Comparison of ENCODE assay signal across 1 cellular context in the genomic region with DNA sequence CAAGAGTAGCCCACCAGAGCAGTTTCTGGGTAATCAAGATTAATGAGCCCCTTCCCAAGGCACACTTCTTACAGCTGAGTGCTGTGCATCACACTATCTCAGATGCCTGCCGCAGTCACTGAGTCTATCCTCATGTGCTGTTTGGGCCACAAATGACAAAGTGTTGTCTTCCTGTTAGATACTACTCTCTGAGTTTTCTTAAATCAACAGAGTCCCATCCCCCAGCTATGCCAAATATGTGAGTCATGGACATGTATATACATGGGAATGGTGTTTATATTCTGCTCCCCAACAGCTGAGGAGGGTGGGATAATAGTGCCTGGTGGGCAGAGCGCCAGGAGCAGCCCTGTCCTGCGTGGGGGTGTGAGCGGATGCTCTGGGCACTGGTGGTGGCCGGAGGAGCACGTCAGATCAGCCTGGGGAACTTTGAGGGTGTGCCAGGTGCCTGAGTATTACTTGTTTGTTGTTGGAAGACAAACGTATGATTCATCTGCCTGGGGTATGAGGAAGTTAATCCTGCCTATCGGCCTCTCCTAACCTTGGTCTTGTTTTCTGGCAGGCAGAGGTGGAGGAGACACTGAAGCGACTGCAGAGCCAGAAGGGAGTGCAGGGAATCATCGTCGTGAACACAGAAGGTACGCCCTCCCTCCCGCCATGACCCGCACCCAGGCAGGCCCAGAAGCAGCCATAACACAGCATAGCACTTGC.
A peak's percentile ranks its signal among the peaks of the same experiment; 100 is the strongest.
TF ChIP-seq lines count a peak whose summit lies in the region.

No MANE protein-coding gene starts in this region.

TF ChIP-seq in HepG2, 621 proteins besides CTCF, POLR2A, EP300 and RAD21 (continued from another document and continues in another):
- TF ChIP-seq, protein P1, sequence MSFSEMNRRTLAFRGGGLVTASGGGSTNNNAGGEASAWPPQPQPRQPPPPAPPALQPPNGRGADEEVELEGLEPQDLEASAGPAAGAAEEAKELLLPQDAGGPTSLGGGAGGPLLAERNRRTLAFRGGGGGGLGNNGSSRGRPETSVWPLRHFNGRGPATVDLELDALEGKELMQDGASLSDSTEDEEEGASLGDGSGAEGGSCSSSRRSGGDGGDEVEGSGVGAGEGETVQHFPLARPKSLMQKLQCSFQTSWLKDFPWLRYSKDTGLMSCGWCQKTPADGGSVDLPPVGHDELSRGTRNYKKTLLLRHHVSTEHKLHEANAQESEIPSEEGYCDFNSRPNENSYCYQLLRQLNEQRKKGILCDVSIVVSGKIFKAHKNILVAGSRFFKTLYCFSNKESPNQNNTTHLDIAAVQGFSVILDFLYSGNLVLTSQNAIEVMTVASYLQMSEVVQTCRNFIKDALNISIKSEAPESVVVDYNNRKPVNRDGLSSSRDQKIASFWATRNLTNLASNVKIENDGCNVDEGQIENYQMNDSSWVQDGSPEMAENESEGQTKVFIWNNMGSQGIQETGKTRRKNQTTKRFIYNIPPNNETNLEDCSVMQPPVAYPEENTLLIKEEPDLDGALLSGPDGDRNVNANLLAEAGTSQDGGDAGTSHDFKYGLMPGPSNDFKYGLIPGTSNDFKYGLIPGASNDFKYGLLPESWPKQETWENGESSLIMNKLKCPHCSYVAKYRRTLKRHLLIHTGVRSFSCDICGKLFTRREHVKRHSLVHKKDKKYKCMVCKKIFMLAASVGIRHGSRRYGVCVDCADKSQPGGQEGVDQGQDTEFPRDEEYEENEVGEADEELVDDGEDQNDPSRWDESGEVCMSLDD (CRISPR knock-in tag; IDR thresholded peaks at IDR 0.05; ENCODE audit: borderline replicate concordance), result peak; percentile 95; the same call in 1 of the 2 replicates
- TF ChIP-seq ZNF607 (CRISPR knock-in tag; IDR thresholded peaks at IDR 0.05; ENCODE audit: borderline replicate concordance), result peak; percentile 94; the same call in 1 of the 2 replicates
- TF ChIP-seq ARNT (IDR thresholded peaks at IDR 0.05), result no peak
- TF ChIP-seq ZNF550 (CRISPR knock-in tag; IDR thresholded peaks at IDR 0.05; ENCODE audit: borderline replicate concordance), result 0 out of 2 replicates have a peak, but pooled peaks have one; percentile 48
- peak; percentile 37; the same call in 1 of the 2 replicates for TF ChIP-seq SALL2 (CRISPR knock-in tag; IDR thresholded peaks at IDR 0.05)
- no peak for TF ChIP-seq ZNF451 (CRISPR knock-in tag; IDR thresholded peaks at IDR 0.05)
- TF ChIP-seq ASH2L (IDR thresholded peaks at IDR 0.05; ENCODE audit: insufficient read length, low read depth, low read length), result peak; percentile 89
- TF ChIP-seq NFE2L1 (CRISPR knock-in tag; IDR thresholded peaks at IDR 0.05; ENCODE audit: borderline replicate concordance), result no peak
- no peak for TF ChIP-seq HNRNPUL1 (IDR thresholded peaks at IDR 0.05; ENCODE audit: low read depth, low read length)
- peak in 1 of 2 experiments; percentile 77; a peak in 2 of 4 replicates for TF ChIP-seq KLF16 (CRISPR knock-in tag; IDR thresholded peaks at IDR 0.05)
- TF ChIP-seq DNMT3B (CRISPR knock-in tag; conservative IDR thresholded peaks at IDR 0.05), result peak; percentile 72; the same call in 1 of the 2 replicates
- TF ChIP-seq, protein P2, sequence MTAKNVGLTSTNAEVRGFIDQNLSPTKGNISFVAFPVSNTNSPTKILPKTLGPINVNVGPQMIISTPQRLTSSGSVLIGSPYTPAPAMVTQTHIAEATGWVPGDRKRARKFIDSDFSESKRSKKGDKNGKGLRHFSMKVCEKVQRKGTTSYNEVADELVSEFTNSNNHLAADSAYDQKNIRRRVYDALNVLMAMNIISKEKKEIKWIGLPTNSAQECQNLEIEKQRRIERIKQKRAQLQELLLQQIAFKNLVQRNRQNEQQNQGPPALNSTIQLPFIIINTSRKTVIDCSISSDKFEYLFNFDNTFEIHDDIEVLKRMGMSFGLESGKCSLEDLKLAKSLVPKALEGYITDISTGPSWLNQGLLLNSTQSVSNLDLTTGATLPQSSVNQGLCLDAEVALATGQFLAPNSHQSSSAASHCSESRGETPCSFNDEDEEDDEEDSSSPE (CRISPR knock-in tag; IDR thresholded peaks at IDR 0.05), result no peak
- peak; percentile 45; the same call in 1 of the 2 replicates for TF ChIP-seq HNF4A (CRISPR knock-in tag; IDR thresholded peaks at IDR 0.05)
- TF ChIP-seq, protein P3, sequence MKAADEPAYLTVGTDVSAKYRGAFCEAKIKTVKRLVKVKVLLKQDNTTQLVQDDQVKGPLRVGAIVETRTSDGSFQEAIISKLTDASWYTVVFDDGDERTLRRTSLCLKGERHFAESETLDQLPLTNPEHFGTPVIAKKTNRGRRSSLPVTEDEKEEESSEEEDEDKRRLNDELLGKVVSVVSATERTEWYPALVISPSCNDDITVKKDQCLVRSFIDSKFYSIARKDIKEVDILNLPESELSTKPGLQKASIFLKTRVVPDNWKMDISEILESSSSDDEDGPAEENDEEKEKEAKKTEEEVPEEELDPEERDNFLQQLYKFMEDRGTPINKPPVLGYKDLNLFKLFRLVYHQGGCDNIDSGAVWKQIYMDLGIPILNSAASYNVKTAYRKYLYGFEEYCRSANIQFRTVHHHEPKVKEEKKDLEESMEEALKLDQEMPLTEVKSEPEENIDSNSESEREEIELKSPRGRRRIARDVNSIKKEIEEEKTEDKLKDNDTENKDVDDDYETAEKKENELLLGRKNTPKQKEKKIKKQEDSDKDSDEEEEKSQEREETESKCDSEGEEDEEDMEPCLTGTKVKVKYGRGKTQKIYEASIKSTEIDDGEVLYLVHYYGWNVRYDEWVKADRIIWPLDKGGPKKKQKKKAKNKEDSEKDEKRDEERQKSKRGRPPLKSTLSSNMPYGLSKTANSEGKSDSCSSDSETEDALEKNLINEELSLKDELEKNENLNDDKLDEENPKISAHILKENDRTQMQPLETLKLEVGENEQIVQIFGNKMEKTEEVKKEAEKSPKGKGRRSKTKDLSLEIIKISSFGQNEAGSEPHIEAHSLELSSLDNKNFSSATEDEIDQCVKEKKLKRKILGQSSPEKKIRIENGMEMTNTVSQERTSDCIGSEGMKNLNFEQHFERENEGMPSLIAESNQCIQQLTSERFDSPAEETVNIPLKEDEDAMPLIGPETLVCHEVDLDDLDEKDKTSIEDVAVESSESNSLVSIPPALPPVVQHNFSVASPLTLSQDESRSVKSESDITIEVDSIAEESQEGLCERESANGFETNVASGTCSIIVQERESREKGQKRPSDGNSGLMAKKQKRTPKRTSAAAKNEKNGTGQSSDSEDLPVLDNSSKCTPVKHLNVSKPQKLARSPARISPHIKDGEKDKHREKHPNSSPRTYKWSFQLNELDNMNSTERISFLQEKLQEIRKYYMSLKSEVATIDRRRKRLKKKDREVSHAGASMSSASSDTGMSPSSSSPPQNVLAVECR (CRISPR knock-in tag; IDR thresholded peaks at IDR 0.05; ENCODE audit: borderline replicate concordance), result peak; percentile 71; the same call in 1 of the 2 replicates
- TF ChIP-seq, protein P4, sequence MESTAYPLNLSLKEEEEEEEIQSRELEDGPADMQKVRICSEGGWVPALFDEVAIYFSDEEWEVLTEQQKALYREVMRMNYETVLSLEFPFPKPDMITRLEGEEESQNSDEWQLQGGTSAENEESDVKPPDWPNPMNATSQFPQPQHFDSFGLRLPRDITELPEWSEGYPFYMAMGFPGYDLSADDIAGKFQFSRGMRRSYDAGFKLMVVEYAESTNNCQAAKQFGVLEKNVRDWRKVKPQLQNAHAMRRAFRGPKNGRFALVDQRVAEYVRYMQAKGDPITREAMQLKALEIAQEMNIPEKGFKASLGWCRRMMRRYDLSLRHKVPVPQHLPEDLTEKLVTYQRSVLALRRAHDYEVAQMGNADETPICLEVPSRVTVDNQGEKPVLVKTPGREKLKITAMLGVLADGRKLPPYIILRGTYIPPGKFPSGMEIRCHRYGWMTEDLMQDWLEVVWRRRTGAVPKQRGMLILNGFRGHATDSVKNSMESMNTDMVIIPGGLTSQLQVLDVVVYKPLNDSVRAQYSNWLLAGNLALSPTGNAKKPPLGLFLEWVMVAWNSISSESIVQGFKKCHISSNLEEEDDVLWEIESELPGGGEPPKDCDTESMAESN (CRISPR knock-in tag; conservative IDR thresholded peaks at IDR 0.05), result peak; percentile 95; the same call in 1 of the 2 replicates
- TF ChIP-seq, protein P5, sequence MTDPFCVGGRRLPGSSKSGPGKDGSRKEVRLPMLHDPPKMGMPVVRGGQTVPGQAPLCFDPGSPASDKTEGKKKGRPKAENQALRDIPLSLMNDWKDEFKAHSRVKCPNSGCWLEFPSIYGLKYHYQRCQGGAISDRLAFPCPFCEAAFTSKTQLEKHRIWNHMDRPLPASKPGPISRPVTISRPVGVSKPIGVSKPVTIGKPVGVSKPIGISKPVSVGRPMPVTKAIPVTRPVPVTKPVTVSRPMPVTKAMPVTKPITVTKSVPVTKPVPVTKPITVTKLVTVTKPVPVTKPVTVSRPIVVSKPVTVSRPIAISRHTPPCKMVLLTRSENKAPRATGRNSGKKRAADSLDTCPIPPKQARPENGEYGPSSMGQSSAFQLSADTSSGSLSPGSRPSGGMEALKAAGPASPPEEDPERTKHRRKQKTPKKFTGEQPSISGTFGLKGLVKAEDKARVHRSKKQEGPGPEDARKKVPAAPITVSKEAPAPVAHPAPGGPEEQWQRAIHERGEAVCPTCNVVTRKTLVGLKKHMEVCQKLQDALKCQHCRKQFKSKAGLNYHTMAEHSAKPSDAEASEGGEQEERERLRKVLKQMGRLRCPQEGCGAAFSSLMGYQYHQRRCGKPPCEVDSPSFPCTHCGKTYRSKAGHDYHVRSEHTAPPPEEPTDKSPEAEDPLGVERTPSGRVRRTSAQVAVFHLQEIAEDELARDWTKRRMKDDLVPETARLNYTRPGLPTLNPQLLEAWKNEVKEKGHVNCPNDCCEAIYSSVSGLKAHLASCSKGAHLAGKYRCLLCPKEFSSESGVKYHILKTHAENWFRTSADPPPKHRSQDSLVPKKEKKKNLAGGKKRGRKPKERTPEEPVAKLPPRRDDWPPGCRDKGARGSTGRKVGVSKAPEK (CRISPR knock-in tag; IDR thresholded peaks at IDR 0.05; ENCODE audit: borderline replicate concordance), result no peak
- TF ChIP-seq, protein P6, sequence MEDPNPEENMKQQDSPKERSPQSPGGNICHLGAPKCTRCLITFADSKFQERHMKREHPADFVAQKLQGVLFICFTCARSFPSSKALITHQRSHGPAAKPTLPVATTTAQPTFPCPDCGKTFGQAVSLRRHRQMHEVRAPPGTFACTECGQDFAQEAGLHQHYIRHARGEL (CRISPR knock-in tag; IDR thresholded peaks at IDR 0.05), result no peak; the same call in 1 of the 2 replicates
- 0 out of 2 replicates have a peak, but pooled peaks have one; percentile 41 for TF ChIP-seq SP4 (CRISPR knock-in tag; IDR thresholded peaks at IDR 0.05)
- peak; percentile 89; the same call in 1 of the 2 replicates for TF ChIP-seq ZNF572 (CRISPR knock-in tag; IDR thresholded peaks at IDR 0.05)
- no peak for TF ChIP-seq LCORL (IDR thresholded peaks at IDR 0.05)
- peak; percentile 91; the same call in 1 of the 2 replicates for TF ChIP-seq LCORL (CRISPR knock-in tag; IDR thresholded peaks at IDR 0.05)
- peak; percentile 93 for TF ChIP-seq RCOR2 (CRISPR knock-in tag; IDR thresholded peaks at IDR 0.05)
- peak; percentile 39; the same call in 1 of the 2 replicates for TF ChIP-seq NR2C2 (CRISPR knock-in tag; IDR thresholded peaks at IDR 0.05; ENCODE audit: borderline replicate concordance)
- no peak for TF ChIP-seq ZSCAN20 (CRISPR knock-in tag; IDR thresholded peaks at IDR 0.05; ENCODE audit: borderline replicate concordance)
- TF ChIP-seq, protein P7, sequence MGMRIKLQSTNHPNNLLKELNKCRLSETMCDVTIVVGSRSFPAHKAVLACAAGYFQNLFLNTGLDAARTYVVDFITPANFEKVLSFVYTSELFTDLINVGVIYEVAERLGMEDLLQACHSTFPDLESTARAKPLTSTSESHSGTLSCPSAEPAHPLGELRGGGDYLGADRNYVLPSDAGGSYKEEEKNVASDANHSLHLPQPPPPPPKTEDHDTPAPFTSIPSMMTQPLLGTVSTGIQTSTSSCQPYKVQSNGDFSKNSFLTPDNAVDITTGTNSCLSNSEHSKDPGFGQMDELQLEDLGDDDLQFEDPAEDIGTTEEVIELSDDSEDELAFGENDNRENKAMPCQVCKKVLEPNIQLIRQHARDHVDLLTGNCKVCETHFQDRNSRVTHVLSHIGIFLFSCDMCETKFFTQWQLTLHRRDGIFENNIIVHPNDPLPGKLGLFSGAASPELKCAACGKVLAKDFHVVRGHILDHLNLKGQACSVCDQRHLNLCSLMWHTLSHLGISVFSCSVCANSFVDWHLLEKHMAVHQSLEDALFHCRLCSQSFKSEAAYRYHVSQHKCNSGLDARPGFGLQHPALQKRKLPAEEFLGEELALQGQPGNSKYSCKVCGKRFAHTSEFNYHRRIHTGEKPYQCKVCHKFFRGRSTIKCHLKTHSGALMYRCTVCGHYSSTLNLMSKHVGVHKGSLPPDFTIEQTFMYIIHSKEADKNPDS (CRISPR knock-in tag; IDR thresholded peaks at IDR 0.05), result peak; percentile 96
- no peak for TF ChIP-seq SP140L (CRISPR knock-in tag; IDR thresholded peaks at IDR 0.05; ENCODE audit: borderline replicate concordance)
